In the genomic region with DNA sequence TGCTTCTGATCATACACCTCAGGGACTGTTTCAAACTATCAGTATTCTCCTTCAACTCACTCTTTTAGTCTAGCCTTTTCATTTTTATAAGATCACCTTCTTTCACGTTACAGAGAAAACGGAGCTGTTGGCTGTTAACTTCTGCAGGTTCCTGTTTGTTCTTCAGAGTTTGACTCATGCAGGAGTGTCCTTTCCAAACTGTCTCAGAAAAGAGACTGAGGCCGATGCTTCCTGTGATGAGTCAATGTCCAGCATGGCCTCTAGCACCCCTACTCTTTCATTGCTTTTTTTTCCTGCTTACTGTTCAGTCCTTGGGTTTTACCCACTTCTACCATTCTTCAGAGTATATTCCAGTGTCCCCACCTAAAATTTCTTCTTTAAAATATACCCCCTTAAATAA, we compare ENCODE assay signal across 30 cellular contexts.
DNase-seq lines count a peak whose midpoint lies in the region; ATAC-seq, FAIRE-seq and TF ChIP-seq lines count a peak whose summit lies in the region.
"Had no signal": no experiment of that assay in that cellular context is flagged by ENCODE, and none has a peak within 500 bp of the region (broad histone marks: within the 10 kb centered on the region; RNA-seq: fewer than 3 reads in every experiment).

No MANE protein-coding gene starts in this region.

- H3K9me3 ChIP-seq in astrocyte (ENCODE audit: insufficient read depth, low read depth, low read length), result no peaks in the 10 kb centered on the region
- H3K9me3 ChIP-seq: BE2C, neutrophil, spleen had no signal

- no peaks in the 10 kb centered on the region for H3K27me3 ChIP-seq in astrocyte (ENCODE audit: insufficient read depth, low read length)
- H3K27me3 ChIP-seq: BE2C, neutrophil, spleen had no signal

- TF ChIP-seq CTCF in astrocyte (IDR thresholded peaks at IDR 0.05; ENCODE audit: insufficient read depth, low read depth, low read length) (no peak), foreskin fibroblast (IDR thresholded peaks at IDR 0.05; ENCODE audit: low read depth, low read length) (no peak)

- no peak overlapping the region for H3K27ac ChIP-seq in astrocyte (ENCODE audit: low read depth, low read length)
- H3K27ac ChIP-seq: neutrophil, spleen had no signal

- CTCF ChIA-PET in activated CD4-positive, alpha-beta T cell treated with anti-CD3 and anti-CD28 coated beads, Interleukin-2, amount 10 ng/mL, durations not matched to agents 7 days and 5 days (lab: Charles Lee), result no interaction called here

- FAIRE-seq in astrocyte (lab: Jason Lieb, UNC), result peak; percentile 45
- FAIRE-seq: GM12878 had no signal

- peaks cover 6% of the 10 kb centered on the region for H3K4me1 ChIP-seq in astrocyte (ENCODE audit: insufficient read depth, low read length)
- H3K4me1 ChIP-seq: BE2C, spleen had no signal

- H3K4me3 ChIP-seq in astrocyte (ENCODE audit: insufficient read depth, low read depth, low read length) (peak overlapping the region; percentile 6), foreskin fibroblast (ENCODE audit: low read depth in 1 of 2, low read length in 2 of 2) (no peak overlapping the region)
- H3K4me3 ChIP-seq: GM12878, spleen had no signal

- H4K20me1 ChIP-seq in astrocyte (ENCODE audit: insufficient read depth, low read length), result no peaks in the 10 kb centered on the region

- POLR2A ChIA-PET in activated CD4-positive, alpha-beta T cell treated with anti-CD3 and anti-CD28 coated beads, Interleukin-2, amount 10 ng/mL, durations not matched to agents 7 days and 5 days (lab: Charles Lee), result no interaction called here

- peak overlapping the region; percentile 77 for H3K4me2 ChIP-seq in astrocyte (ENCODE audit: low read length)

- no peaks in the 10 kb centered on the region for H3K27me3 Mint-ChIP-seq in astrocyte (ENCODE audit: low read depth, unreplicated experiment)
- H3K27me3 Mint-ChIP-seq in activated CD4-positive, alpha-beta T cell treated with anti-CD3 and anti-CD28 coated beads, Interleukin-2, amount 10 ng/mL, durations not matched to agents 7 days and 5 days, result no peaks in the 10 kb centered on the region
- H3K27me3 Mint-ChIP-seq: activated B cell treated with CpG ODN at 0.5 μM for 24 hours; activated naive CD4-positive, alpha-beta T cell treated with anti-CD3 and anti-CD28 coated beads, Interleukin-2, amount 50 U/mL, for 24 hours; activated T-helper 17 cell treated with anti-CD3 and anti-CD28 coated beads, Interleukin-2, amount 50 U/mL, for 72 hours had no signal

- no peaks in the 10 kb centered on the region for H3K9me3 Mint-ChIP-seq in astrocyte (ENCODE audit: unreplicated experiment)
- H3K9me3 Mint-ChIP-seq in activated naive CD4-positive, alpha-beta T cell treated with anti-CD3 and anti-CD28 coated beads, Interleukin-2, amount 50 U/mL, for 72 hours, result peaks cover 10 to 13% of the 10 kb centered on the region in 2 donors
- no peaks in the 10 kb centered on the region for H3K9me3 Mint-ChIP-seq in activated CD4-positive, alpha-beta T cell treated with anti-CD3 and anti-CD28 coated beads, Interleukin-2, amount 10 ng/mL, durations not matched to agents 7 days and 5 days
- H3K9me3 Mint-ChIP-seq: activated naive CD4-positive, alpha-beta T cell treated with anti-CD3 and anti-CD28 coated beads, Interleukin-2, amount 50 U/mL, for 24 hours had no signal

- H3K79me2 ChIP-seq in astrocyte (ENCODE audit: insufficient read depth, low read length), result no peaks in the 10 kb centered on the region

- peak overlapping the region; percentile 8 for H2AFZ ChIP-seq in astrocyte (ENCODE audit: low read depth, low read length)

- H3K4me3 Mint-ChIP-seq in astrocyte (ENCODE audit: unreplicated experiment), result no peak overlapping the region
- no peak overlapping the region for H3K4me3 Mint-ChIP-seq in activated CD4-positive, alpha-beta T cell treated with anti-CD3 and anti-CD28 coated beads, Interleukin-2, amount 10 ng/mL, durations not matched to agents 7 days and 5 days
- H3K4me3 Mint-ChIP-seq: activated B cell treated with CpG ODN at 0.5 μM for 24 hours; activated naive CD4-positive, alpha-beta T cell treated with anti-CD3 and anti-CD28 coated beads, Interleukin-2, amount 50 U/mL, for 24 hours; activated T-helper 17 cell treated with anti-CD3 and anti-CD28 coated beads, Interleukin-2, amount 50 U/mL, for 72 hours; stimulated activated effector memory CD8-positive, alpha-beta T cell treated with anti-CD3 and anti-CD28 coated beads, Interleukin-12 subunit alpha, Interleukin-12 subunit beta, amount 100 ng/mL, for 72 hours had no signal

- H3K9ac ChIP-seq in astrocyte (ENCODE audit: low read length), result no peak overlapping the region

- H3K27ac Mint-ChIP-seq in astrocyte (ENCODE audit: unreplicated experiment), result peak overlapping the region; percentile 70
- no peak overlapping the region for H3K27ac Mint-ChIP-seq in activated naive CD4-positive, alpha-beta T cell treated with anti-CD3 and anti-CD28 coated beads, Interleukin-2, amount 50 U/mL, for 72 hours
- H3K27ac Mint-ChIP-seq in activated CD4-positive, alpha-beta T cell treated with anti-CD3 and anti-CD28 coated beads, Interleukin-2, amount 10 ng/mL, durations not matched to agents 7 days and 5 days, result no peak overlapping the region
- H3K27ac Mint-ChIP-seq: activated B cell treated with CpG ODN at 0.5 μM for 24 hours; activated naive CD4-positive, alpha-beta T cell treated with anti-CD3 and anti-CD28 coated beads, Interleukin-2, amount 50 U/mL, for 24 hours; activated T-helper 17 cell treated with anti-CD3 and anti-CD28 coated beads, Interleukin-2, amount 50 U/mL, for 72 hours; stimulated activated effector memory CD8-positive, alpha-beta T cell treated with anti-CD3 and anti-CD28 coated beads, Interleukin-12 subunit alpha, Interleukin-12 subunit beta, amount 100 ng/mL, for 72 hours had no signal

- no peaks in the 10 kb centered on the region for H3K36me3 Mint-ChIP-seq in astrocyte (ENCODE audit: low read depth, unreplicated experiment)
- H3K36me3 Mint-ChIP-seq in activated naive CD4-positive, alpha-beta T cell treated with anti-CD3 and anti-CD28 coated beads, Interleukin-2, amount 50 U/mL, for 72 hours, result no peaks in the 10 kb centered on the region
- H3K36me3 Mint-ChIP-seq in activated CD4-positive, alpha-beta T cell treated with anti-CD3 and anti-CD28 coated beads, Interleukin-2, amount 10 ng/mL, durations not matched to agents 7 days and 5 days (ENCODE audit: low read depth), result no peaks in the 10 kb centered on the region
- H3K36me3 Mint-ChIP-seq: activated naive CD4-positive, alpha-beta T cell treated with anti-CD3 and anti-CD28 coated beads, Interleukin-2, amount 50 U/mL, for 24 hours; stimulated activated effector memory CD8-positive, alpha-beta T cell treated with anti-CD3 and anti-CD28 coated beads, Interleukin-12 subunit alpha, Interleukin-12 subunit beta, amount 100 ng/mL, for 72 hours had no signal

- peaks cover 21% of the 10 kb centered on the region for H3K4me1 Mint-ChIP-seq in astrocyte (ENCODE audit: low read depth, unreplicated experiment)
- no peaks in the 10 kb centered on the region for H3K4me1 Mint-ChIP-seq in activated CD4-positive, alpha-beta T cell treated with anti-CD3 and anti-CD28 coated beads, Interleukin-2, amount 10 ng/mL, durations not matched to agents 7 days and 5 days
- H3K4me1 Mint-ChIP-seq: activated B cell treated with CpG ODN at 0.5 μM for 24 hours; activated naive CD4-positive, alpha-beta T cell treated with anti-CD3 and anti-CD28 coated beads, Interleukin-2, amount 50 U/mL, for 24 hours; activated T-helper 17 cell treated with anti-CD3 and anti-CD28 coated beads, Interleukin-2, amount 50 U/mL, for 72 hours; stimulated activated effector memory CD8-positive, alpha-beta T cell treated with anti-CD3 and anti-CD28 coated beads, Interleukin-12 subunit alpha, Interleukin-12 subunit beta, amount 100 ng/mL, for 72 hours had no signal

- no peak for ATAC-seq in activated naive CD4-positive, alpha-beta T cell treated with anti-CD3 and anti-CD28 coated beads, Interleukin-2, amount 50 U/mL, for 72 hours
- ATAC-seq in GM19035 (IDR thresholded peaks at IDR 0.05; ENCODE audit: unreplicated experiment), result no peak
- ATAC-seq: activated T-helper 17 cell treated with anti-CD3 and anti-CD28 coated beads, Interleukin-2, amount 50 U/mL, for 72 hours; GM12878; stimulated activated effector memory CD8-positive, alpha-beta T cell treated with anti-CD3 and anti-CD28 coated beads, Interleukin-12 subunit alpha, Interleukin-12 subunit beta, amount 100 ng/mL, for 72 hours had no signal

- DNase-seq in A172 (ENCODE audit: low spot score) (peak; percentile 53), HPDE6-E6E7 (ENCODE audit: extremely low spot score) (peak; percentile 44), astrocyte (ENCODE audit: low read depth) (peak; percentile 55), foreskin fibroblast (peak; percentile 2 to 5), NCI-H526 (lab: John Stamatoyannopoulos, UW) (no peak)
- no peak for DNase-seq in activated naive CD4-positive, alpha-beta T cell treated with anti-CD3 and anti-CD28 coated beads, Interleukin-2, amount 50 U/mL, for 72 hours (ENCODE audit: low spot score in 2 of 2)
- DNase-seq in activated CD4-positive, alpha-beta T cell treated with anti-CD3 and anti-CD28 coated beads, Interleukin-2, amount 10 ng/mL, durations not matched to agents 7 days and 5 days, result no peak
- DNase-seq: activated B cell treated with CpG ODN at 0.5 μM for 24 hours; activated CD4-positive, alpha-beta T cell treated with anti-CD3 and anti-CD28 coated beads, Interleukin-2, amount 50 U/mL, for 48 hours; activated CD8-positive, alpha-beta memory T cell treated with anti-CD3 and anti-CD28 coated beads, Interleukin-2, amount 50 U/mL, for 48 hours; BE2C; DMS79; effector memory CD4-positive, alpha-beta T cell; Kasumi-1; kidney glomerular epithelial cell; NCI-H1092; NCI-H2029 treated with DMSO at 0.1 percent for 48 hours; NCI-H446 treated with DMSO at 0.1 percent for 48 hours; OCI-M1; retina; SHP77; spleen; stimulated activated CD4-positive, alpha-beta T cell treated with anti-CD3 and anti-CD28 coated beads, Interleukin-2, amount 100 ng/mL, for 48 hours; SW 1271 had no signal

- no peaks in the 10 kb centered on the region for H3K36me3 ChIP-seq in astrocyte (ENCODE audit: insufficient read depth, low read length)
- H3K36me3 ChIP-seq: BE2C, neutrophil, spleen had no signal

Comparison
In these comparisons a context has a peak if more than half of its experiments do, and no peak if none do; other contexts are left out.
1. DNase-seq: peak in A172 (single experiment), HPDE6-E6E7 (single experiment), astrocyte (single experiment) and foreskin fibroblast (2 of 2); none in activated naive CD4-positive, alpha-beta T cell treated with anti-CD3 and anti-CD28 coated beads, Interleukin-2, amount 50 U/mL, for 72 hours (0 of 2), activated CD4-positive, alpha-beta T cell treated with anti-CD3 and anti-CD28 coated beads, Interleukin-2, amount 10 ng/mL, durations not matched to agents 7 days and 5 days (single experiment) and NCI-H526 (0 of 2).